In the genomic region with DNA sequence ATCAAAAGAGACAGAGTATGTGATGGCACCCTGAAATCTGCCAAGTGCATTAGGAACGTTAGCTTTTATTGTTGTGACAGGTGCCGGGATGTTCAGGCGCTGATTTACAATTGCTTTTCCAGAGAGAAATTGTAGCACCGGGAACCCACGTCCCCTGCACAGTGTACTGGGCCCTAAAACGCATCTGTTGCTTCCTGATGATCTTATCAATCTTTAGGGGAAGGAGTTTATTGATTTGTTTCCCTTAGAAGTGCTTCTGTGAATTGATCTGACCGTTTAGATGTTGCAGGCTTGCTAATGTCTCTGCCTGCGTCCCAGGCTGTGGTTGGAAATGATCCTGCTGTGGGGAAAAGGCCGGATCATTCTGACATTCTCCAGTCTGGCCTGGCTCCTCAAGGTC, we compare ENCODE assay signal across 26 cellular contexts. TPM values are rescaled to one million over a fixed set of nuclear protein-coding genes. Genes with fewer than 3 reads are reported as not detected.
"Had no signal": no experiment of that assay in that cellular context is flagged by ENCODE, and none has a peak within 500 bp of the region (broad histone marks: within the 10 kb centered on the region; RNA-seq: fewer than 3 reads in every experiment).

No MANE protein-coding gene starts in this region.

- H3K27me3 ChIP-seq: MG63 had no signal

- H3K4me3 ChIP-seq: MG63 had no signal

- H3K27ac ChIP-seq: RWPE1 had no signal

- DNase-seq: Karpas-422, KG1, MG63, NCI-H1092, NCI-H1105 treated with DMSO at 0.1 percent for 48 hours, NCI-H1417 treated with DMSO at 0.1 percent for 48 hours, NCI-H146, NCI-H1694 treated with DMSO at 0.1 percent for 48 hours, NCI-H1930, NCI-H2081 treated with DMSO at 0.1 percent for 48 hours, NCI-H2171, NCI-H226, NCI-H446, NCI-H510A, NCI-H526, PC-3, SHP77, T-helper 1 cell had no signal

- ATAC-seq: HepG2, Panc1, PC-3, SK-N-SH treated with all-trans-retinoic acid at 6 μM for 48 hours had no signal

- H3K36me3 ChIP-seq: MG63 had no signal

RNA-seq across cellular contexts. Expression of gene PHOX2B, which starts 17.0 kb away (rescaled TPM):
- total RNA-seq: HepG2, HT1080, IMR-90, OCI-LY7, PC-3, SK-MEL-5 had no signal
- polyA plus RNA-seq: HepG2, IMR-90 had no signal
